ENCODE assay signal across 2 cellular contexts in the genomic region with DNA sequence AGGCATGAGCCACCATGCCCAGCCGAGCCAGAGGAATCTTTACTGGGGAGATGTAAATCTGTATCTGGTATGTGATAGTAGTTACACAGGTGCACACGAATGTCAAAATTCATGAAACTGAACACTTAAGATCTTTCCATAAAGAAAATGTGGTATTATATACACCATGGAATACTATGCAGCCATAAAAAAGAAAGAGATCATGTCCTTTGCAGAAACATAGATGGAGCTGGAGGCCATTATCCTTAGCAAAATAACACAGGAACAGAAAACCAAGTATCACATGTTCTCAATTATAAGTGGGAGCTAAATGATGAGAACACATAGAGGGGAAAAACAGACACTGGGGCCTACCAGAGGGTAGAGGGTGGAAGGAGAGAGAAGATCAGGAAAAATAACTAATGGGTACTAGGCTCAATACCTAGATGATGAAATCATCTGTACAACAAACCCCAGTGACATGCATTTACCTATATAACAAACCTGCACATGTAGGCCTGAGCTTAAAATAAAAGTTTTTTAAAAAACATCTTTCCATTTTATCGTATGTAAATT.
TF ChIP-seq lines count a peak whose summit lies in the region.

No MANE protein-coding gene starts in this region.

TF ChIP-seq in IMR-90, 13 proteins besides CTCF, POLR2A, EP300 and RAD21:
- TF ChIP-seq RFX5 (IDR thresholded peaks at IDR 0.05; ENCODE audit: low read depth, low read length) (no peak), SMC3 (IDR thresholded peaks at IDR 0.05; ENCODE audit: low read depth, low read length) (no peak), CEBPB (IDR thresholded peaks at IDR 0.05; ENCODE audit: low read depth, low read length) (no peak), MAZ (IDR thresholded peaks at IDR 0.05; ENCODE audit: borderline replicate concordance, low read depth, low read length) (no peak), CHD1 (IDR thresholded peaks at IDR 0.05; ENCODE audit: low read depth, low read length) (no peak), MAFK (IDR thresholded peaks at IDR 0.05; ENCODE audit: low read depth, low read length) (no peak)

TF ChIP-seq in K562, 482 proteins besides CTCF, POLR2A, EP300 and RAD21:
- TF ChIP-seq, protein P1, sequence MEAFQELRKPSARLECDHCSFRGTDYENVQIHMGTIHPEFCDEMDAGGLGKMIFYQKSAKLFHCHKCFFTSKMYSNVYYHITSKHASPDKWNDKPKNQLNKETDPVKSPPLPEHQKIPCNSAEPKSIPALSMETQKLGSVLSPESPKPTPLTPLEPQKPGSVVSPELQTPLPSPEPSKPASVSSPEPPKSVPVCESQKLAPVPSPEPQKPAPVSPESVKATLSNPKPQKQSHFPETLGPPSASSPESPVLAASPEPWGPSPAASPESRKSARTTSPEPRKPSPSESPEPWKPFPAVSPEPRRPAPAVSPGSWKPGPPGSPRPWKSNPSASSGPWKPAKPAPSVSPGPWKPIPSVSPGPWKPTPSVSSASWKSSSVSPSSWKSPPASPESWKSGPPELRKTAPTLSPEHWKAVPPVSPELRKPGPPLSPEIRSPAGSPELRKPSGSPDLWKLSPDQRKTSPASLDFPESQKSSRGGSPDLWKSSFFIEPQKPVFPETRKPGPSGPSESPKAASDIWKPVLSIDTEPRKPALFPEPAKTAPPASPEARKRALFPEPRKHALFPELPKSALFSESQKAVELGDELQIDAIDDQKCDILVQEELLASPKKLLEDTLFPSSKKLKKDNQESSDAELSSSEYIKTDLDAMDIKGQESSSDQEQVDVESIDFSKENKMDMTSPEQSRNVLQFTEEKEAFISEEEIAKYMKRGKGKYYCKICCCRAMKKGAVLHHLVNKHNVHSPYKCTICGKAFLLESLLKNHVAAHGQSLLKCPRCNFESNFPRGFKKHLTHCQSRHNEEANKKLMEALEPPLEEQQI (IDR thresholded peaks at IDR 0.05) = 0 out of 2 replicates have a peak, but pooled peaks have one; percentile 60
- TF ChIP-seq ZFX (CRISPR knock-in tag; IDR thresholded peaks at IDR 0.05) = 0 out of 2 replicates have a peak, but pooled peaks have one; percentile 38
- TF ChIP-seq RNF2 (IDR thresholded peaks at IDR 0.05) = no peak
- peak; percentile 72 for TF ChIP-seq RBM25 (IDR thresholded peaks at IDR 0.05; ENCODE audit: low read depth, low read length, severe bottlenecking)
- TF ChIP-seq HDAC2 (IDR thresholded peaks at IDR 0.05) = 0 out of 2 replicates have a peak, but pooled peaks have one; percentile 15
- TF ChIP-seq, protein P2, sequence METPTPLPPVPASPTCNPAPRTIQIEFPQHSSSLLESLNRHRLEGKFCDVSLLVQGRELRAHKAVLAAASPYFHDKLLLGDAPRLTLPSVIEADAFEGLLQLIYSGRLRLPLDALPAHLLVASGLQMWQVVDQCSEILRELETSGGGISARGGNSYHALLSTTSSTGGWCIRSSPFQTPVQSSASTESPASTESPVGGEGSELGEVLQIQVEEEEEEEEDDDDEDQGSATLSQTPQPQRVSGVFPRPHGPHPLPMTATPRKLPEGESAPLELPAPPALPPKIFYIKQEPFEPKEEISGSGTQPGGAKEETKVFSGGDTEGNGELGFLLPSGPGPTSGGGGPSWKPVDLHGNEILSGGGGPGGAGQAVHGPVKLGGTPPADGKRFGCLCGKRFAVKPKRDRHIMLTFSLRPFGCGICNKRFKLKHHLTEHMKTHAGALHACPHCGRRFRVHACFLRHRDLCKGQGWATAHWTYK (CRISPR knock-in tag; IDR thresholded peaks at IDR 0.05) = no peak
- TF ChIP-seq, protein P3, sequence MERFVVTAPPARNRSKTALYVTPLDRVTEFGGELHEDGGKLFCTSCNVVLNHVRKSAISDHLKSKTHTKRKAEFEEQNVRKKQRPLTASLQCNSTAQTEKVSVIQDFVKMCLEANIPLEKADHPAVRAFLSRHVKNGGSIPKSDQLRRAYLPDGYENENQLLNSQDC (CRISPR knock-in tag; IDR thresholded peaks at IDR 0.05) = no peak
- TF ChIP-seq, protein P4, sequence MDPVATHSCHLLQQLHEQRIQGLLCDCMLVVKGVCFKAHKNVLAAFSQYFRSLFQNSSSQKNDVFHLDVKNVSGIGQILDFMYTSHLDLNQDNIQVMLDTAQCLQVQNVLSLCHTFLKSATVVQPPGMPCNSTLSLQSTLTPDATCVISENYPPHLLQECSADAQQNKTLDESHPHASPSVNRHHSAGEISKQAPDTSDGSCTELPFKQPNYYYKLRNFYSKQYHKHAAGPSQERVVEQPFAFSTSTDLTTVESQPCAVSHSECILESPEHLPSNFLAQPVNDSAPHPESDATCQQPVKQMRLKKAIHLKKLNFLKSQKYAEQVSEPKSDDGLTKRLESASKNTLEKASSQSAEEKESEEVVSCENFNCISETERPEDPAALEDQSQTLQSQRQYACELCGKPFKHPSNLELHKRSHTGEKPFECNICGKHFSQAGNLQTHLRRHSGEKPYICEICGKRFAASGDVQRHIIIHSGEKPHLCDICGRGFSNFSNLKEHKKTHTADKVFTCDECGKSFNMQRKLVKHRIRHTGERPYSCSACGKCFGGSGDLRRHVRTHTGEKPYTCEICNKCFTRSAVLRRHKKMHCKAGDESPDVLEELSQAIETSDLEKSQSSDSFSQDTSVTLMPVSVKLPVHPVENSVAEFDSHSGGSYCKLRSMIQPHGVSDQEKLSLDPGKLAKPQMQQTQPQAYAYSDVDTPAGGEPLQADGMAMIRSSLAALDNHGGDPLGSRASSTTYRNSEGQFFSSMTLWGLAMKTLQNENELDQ (CRISPR knock-in tag; IDR thresholded peaks at IDR 0.05; ENCODE audit: borderline replicate concordance) = no peak
- TF ChIP-seq, protein P5, sequence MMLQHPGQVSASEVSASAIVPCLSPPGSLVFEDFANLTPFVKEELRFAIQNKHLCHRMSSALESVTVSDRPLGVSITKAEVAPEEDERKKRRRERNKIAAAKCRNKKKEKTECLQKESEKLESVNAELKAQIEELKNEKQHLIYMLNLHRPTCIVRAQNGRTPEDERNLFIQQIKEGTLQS (IDR thresholded peaks at IDR 0.05) = peak; percentile 69
- TF ChIP-seq, protein P5 (CRISPR knock-in tag; conservative IDR thresholded peaks at IDR 0.05) = no peak
- TF ChIP-seq, protein P6, sequence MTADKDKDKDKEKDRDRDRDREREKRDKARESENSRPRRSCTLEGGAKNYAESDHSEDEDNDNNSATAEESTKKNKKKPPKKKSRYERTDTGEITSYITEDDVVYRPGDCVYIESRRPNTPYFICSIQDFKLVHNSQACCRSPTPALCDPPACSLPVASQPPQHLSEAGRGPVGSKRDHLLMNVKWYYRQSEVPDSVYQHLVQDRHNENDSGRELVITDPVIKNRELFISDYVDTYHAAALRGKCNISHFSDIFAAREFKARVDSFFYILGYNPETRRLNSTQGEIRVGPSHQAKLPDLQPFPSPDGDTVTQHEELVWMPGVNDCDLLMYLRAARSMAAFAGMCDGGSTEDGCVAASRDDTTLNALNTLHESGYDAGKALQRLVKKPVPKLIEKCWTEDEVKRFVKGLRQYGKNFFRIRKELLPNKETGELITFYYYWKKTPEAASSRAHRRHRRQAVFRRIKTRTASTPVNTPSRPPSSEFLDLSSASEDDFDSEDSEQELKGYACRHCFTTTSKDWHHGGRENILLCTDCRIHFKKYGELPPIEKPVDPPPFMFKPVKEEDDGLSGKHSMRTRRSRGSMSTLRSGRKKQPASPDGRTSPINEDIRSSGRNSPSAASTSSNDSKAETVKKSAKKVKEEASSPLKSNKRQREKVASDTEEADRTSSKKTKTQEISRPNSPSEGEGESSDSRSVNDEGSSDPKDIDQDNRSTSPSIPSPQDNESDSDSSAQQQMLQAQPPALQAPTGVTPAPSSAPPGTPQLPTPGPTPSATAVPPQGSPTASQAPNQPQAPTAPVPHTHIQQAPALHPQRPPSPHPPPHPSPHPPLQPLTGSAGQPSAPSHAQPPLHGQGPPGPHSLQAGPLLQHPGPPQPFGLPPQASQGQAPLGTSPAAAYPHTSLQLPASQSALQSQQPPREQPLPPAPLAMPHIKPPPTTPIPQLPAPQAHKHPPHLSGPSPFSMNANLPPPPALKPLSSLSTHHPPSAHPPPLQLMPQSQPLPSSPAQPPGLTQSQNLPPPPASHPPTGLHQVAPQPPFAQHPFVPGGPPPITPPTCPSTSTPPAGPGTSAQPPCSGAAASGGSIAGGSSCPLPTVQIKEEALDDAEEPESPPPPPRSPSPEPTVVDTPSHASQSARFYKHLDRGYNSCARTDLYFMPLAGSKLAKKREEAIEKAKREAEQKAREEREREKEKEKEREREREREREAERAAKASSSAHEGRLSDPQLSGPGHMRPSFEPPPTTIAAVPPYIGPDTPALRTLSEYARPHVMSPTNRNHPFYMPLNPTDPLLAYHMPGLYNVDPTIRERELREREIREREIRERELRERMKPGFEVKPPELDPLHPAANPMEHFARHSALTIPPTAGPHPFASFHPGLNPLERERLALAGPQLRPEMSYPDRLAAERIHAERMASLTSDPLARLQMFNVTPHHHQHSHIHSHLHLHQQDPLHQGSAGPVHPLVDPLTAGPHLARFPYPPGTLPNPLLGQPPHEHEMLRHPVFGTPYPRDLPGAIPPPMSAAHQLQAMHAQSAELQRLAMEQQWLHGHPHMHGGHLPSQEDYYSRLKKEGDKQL (CRISPR knock-in tag; IDR thresholded peaks at IDR 0.05; ENCODE audit: borderline replicate concordance) = no peak
- no peak for TF ChIP-seq MAFF (IDR thresholded peaks at IDR 0.05; ENCODE audit: low read length)
- peak; percentile 94 for TF ChIP-seq ZNF146 (CRISPR knock-in tag; IDR thresholded peaks at IDR 0.05; ENCODE audit: unreplicated experiment)
- TF ChIP-seq SMARCA5 (IDR thresholded peaks at IDR 0.05) = peak; percentile 41; the same call in 1 of the 2 replicates
- 0 out of 2 replicates have a peak, but pooled peaks have one; percentile 33 for TF ChIP-seq ADNP (tag; IDR thresholded peaks at IDR 0.05)
- TF ChIP-seq PHF21A (IDR thresholded peaks at IDR 0.05; ENCODE audit: borderline replicate concordance, low read depth) = no peak
- TF ChIP-seq BCOR (IDR thresholded peaks at IDR 0.05) = peak; percentile 70; the same call in 1 of the 2 replicates
- peak; percentile 39 to 65; a peak in 2 of 4 replicates for TF ChIP-seq KDM1A (IDR thresholded peaks at IDR 0.05)
- TF ChIP-seq, protein P7, sequence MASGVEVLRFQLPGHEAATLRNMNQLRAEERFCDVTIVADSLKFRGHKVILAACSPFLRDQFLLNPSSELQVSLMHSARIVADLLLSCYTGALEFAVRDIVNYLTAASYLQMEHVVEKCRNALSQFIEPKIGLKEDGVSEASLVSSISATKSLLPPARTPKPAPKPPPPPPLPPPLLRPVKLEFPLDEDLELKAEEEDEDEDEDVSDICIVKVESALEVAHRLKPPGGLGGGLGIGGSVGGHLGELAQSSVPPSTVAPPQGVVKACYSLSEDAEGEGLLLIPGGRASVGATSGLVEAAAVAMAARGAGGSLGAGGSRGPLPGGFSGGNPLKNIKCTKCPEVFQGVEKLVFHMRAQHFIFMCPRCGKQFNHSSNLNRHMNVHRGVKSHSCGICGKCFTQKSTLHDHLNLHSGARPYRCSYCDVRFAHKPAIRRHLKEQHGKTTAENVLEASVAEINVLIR (CRISPR knock-in tag; IDR thresholded peaks at IDR 0.05) = no peak
- TF ChIP-seq TRIM24 (IDR thresholded peaks at IDR 0.05) = peak; percentile 56 to 77; a peak in 1 of 4 replicates
